In the genomic region with DNA sequence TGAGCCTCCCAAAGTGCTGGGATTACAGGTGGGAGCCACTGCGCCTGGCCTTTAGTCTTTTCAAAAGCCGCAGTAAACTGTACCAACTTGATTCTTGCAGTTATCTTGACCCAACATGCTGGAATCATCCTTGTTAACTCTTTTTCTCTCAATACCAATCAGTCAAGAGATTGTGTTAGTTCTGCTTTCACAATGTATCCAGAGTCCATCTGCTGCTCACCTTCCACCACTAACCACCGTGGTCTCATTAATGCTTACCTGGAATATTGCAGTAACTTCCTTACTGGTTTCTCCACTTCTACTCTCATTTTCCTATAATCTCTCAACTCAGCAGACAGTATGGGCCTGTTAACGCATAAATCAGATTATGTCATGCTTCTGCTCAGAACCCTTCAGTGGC, we compare ENCODE assay signal across 2 cellular contexts.
TF ChIP-seq lines count a peak whose summit lies in the region.

No MANE protein-coding gene starts in this region.

TF ChIP-seq in GM23338, 12 proteins besides CTCF, POLR2A, EP300 and RAD21 (continued from another document):
- TF ChIP-seq, protein P1, sequence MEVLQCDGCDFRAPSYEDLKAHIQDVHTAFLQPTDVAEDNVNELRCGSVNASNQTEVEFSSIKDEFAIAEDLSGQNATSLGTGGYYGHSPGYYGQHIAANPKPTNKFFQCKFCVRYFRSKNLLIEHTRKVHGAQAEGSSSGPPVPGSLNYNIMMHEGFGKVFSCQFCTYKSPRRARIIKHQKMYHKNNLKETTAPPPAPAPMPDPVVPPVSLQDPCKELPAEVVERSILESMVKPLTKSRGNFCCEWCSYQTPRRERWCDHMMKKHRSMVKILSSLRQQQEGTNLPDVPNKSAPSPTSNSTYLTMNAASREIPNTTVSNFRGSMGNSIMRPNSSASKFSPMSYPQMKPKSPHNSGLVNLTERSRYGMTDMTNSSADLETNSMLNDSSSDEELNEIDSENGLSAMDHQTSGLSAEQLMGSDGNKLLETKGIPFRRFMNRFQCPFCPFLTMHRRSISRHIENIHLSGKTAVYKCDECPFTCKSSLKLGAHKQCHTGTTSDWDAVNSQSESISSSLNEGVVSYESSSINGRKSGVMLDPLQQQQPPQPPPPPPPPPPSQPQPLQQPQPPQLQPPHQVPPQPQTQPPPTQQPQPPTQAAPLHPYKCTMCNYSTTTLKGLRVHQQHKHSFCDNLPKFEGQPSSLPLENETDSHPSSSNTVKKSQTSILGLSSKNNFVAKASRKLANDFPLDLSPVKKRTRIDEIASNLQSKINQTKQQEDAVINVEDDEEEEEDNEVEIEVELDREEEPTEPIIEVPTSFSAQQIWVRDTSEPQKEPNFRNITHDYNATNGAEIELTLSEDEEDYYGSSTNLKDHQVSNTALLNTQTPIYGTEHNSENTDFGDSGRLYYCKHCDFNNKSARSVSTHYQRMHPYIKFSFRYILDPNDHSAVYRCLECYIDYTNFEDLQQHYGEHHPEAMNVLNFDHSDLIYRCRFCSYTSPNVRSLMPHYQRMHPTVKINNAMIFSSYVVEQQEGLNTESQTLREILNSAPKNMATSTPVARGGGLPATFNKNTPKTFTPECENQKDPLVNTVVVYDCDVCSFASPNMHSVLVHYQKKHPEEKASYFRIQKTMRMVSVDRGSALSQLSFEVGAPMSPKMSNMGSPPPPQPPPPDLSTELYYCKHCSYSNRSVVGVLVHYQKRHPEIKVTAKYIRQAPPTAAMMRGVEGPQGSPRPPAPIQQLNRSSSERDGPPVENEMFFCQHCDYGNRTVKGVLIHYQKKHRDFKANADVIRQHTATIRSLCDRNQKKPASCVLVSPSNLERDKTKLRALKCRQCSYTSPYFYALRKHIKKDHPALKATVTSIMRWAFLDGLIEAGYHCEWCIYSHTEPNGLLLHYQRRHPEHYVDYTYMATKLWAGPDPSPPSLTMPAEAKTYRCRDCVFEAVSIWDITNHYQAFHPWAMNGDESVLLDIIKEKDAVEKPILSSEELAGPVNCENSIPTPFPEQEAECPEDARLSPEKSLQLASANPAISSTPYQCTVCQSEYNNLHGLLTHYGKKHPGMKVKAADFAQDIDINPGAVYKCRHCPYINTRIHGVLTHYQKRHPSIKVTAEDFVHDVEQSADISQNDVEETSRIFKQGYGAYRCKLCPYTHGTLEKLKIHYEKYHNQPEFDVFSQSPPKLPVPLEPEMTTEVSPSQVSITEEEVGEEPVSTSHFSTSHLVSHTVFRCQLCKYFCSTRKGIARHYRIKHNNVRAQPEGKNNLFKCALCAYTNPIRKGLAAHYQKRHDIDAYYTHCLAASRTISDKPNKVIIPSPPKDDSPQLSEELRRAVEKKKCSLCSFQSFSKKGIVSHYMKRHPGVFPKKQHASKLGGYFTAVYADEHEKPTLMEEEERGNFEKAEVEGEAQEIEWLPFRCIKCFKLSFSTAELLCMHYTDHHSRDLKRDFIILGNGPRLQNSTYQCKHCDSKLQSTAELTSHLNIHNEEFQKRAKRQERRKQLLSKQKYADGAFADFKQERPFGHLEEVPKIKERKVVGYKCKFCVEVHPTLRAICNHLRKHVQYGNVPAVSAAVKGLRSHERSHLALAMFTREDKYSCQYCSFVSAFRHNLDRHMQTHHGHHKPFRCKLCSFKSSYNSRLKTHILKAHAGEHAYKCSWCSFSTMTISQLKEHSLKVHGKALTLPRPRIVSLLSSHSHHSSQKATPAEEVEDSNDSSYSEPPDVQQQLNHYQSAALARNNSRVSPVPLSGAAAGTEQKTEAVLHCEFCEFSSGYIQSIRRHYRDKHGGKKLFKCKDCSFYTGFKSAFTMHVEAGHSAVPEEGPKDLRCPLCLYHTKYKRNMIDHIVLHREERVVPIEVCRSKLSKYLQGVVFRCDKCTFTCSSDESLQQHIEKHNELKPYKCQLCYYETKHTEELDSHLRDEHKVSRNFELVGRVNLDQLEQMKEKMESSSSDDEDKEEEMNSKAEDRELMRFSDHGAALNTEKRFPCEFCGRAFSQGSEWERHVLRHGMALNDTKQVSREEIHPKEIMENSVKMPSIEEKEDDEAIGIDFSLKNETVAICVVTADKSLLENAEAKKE (CRISPR knock-in tag; IDR thresholded peaks at IDR 0.05): no peak
- TF ChIP-seq JUNB (IDR thresholded peaks at IDR 0.05; ENCODE audit: unreplicated experiment) (no peak), CREB1 (CRISPR knock-in tag; IDR thresholded peaks at IDR 0.05; ENCODE audit: low read depth) (no peak), STAT1 (IDR thresholded peaks at IDR 0.05; ENCODE audit: unreplicated experiment) (no peak), EZH2 (IDR thresholded peaks at IDR 0.05; ENCODE audit: low read depth, unreplicated experiment) (no peak)
- TF ChIP-seq, protein P2, sequence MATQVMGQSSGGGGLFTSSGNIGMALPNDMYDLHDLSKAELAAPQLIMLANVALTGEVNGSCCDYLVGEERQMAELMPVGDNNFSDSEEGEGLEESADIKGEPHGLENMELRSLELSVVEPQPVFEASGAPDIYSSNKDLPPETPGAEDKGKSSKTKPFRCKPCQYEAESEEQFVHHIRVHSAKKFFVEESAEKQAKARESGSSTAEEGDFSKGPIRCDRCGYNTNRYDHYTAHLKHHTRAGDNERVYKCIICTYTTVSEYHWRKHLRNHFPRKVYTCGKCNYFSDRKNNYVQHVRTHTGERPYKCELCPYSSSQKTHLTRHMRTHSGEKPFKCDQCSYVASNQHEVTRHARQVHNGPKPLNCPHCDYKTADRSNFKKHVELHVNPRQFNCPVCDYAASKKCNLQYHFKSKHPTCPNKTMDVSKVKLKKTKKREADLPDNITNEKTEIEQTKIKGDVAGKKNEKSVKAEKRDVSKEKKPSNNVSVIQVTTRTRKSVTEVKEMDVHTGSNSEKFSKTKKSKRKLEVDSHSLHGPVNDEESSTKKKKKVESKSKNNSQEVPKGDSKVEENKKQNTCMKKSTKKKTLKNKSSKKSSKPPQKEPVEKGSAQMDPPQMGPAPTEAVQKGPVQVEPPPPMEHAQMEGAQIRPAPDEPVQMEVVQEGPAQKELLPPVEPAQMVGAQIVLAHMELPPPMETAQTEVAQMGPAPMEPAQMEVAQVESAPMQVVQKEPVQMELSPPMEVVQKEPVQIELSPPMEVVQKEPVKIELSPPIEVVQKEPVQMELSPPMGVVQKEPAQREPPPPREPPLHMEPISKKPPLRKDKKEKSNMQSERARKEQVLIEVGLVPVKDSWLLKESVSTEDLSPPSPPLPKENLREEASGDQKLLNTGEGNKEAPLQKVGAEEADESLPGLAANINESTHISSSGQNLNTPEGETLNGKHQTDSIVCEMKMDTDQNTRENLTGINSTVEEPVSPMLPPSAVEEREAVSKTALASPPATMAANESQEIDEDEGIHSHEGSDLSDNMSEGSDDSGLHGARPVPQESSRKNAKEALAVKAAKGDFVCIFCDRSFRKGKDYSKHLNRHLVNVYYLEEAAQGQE (IDR thresholded peaks at IDR 0.05; ENCODE audit: unreplicated experiment): no peak
TF ChIP-seq in GM23338: peak in this region for 0.

TF ChIP-seq in liver, 16 proteins besides CTCF, POLR2A, EP300 and RAD21 (continued from another document):
- TF ChIP-seq, protein P2 (IDR thresholded peaks at IDR 0.05): no peak
- TF ChIP-seq HNF4A (conservative IDR thresholded peaks at IDR 0.05): peak; percentile 16 to 43
